20 cellular contexts compared by ENCODE assay signal in genomic region chr5:121380066-121380465, GRCh38.
DNase-seq lines count a peak whose midpoint lies in the region; ATAC-seq and TF ChIP-seq lines count a peak whose summit lies in the region.
"Had no signal": no experiment of that assay in that cellular context is flagged by ENCODE, and none has a peak within 500 bp of the region (broad histone marks: within the 10 kb centered on the region; RNA-seq: fewer than 3 reads in every experiment).

No MANE protein-coding gene starts in this region.

- ATAC-seq in DND-41 (ENCODE audit: insufficient read depth, low read depth) (no peak), SK-N-SH treated with all-trans-retinoic acid at 6 μM for 48 hours (0 out of 3 replicates have a peak, but pooled peaks have one; percentile 16), natural killer cell (no peak)
- ATAC-seq: A549; CD8-positive, alpha-beta T cell; GM12878 had no signal

- H4K20me1 ChIP-seq in DND-41 (ENCODE audit: insufficient read depth, low read length), result no peaks in the 10 kb centered on the region
- H4K20me1 ChIP-seq: BLaER1 treated with 17β-estradiol and CSF1 and Interleukin-3, amounts not matched to agents 10 nM and 100 nM had no signal

- H3K9me3 ChIP-seq in DND-41 (ENCODE audit: insufficient read depth, low read length, severe bottlenecking), result no peaks in the 10 kb centered on the region
- H3K9me3 ChIP-seq: A549; BLaER1 treated with 17β-estradiol and CSF1 and Interleukin-3, amounts not matched to agents 10 nM and 100 nM; Caco-2 had no signal

- H2AFZ ChIP-seq in DND-41 (ENCODE audit: low read depth, low read length), result 0 out of 2 replicates have a peak overlapping the region, but pooled peaks have one; percentile 41

- H3K4me1 Mint-ChIP-seq in natural killer cell, result no peaks in the 10 kb centered on the region
- no peaks in the 10 kb centered on the region for H3K4me1 Mint-ChIP-seq in type B pancreatic cell (ENCODE audit: unreplicated experiment)
- H3K4me1 Mint-ChIP-seq: B cell had no signal

- intact Hi-C loops in natural killer cell (cut with micrococcal nuclease), result no loop called here

- no peaks in the 10 kb centered on the region for H3K79me2 ChIP-seq in DND-41 (ENCODE audit: insufficient read depth, low read length)

- peaks cover 24% of the 10 kb centered on the region for H3K4me1 ChIP-seq in DND-41 (ENCODE audit: insufficient read depth, low read length)
- H3K4me1 ChIP-seq: Caco-2 had no signal

- H3K4me3 ChIP-seq in DND-41 (ENCODE audit: low read depth in 1 of 2, low read length in 2 of 2), result no peak overlapping the region
- H3K4me3 ChIP-seq: A549; BLaER1 treated with 17β-estradiol and CSF1 and Interleukin-3, amounts not matched to agents 10 nM and 100 nM; GM12878 had no signal

- DNase-seq in DND-41 (no peak), dermis microvascular lymphatic vessel endothelial cell (ENCODE audit: low read depth in 2 of 2) (peak; percentile 21 to 56), natural killer cell (no peak), activated gamma-delta T cell treated with Interleukin-2 at 50 U/mL for 16 hours (no peak), type B pancreatic cell (ENCODE audit: extremely low spot score, unreplicated experiment) (no peak)
- DNase-seq: AML-193; Caco-2; Calu3; CD4-positive, alpha-beta T cell; CD8-positive, alpha-beta T cell; DMS79 treated with DMSO at 0.1 percent for 48 hours; EL; GDM1 had no signal

- H3K27ac ChIP-seq in DND-41 (ENCODE audit: low read length), result no peak overlapping the region
- H3K27ac ChIP-seq: 22Rv1; A549; BLaER1 treated with 17β-estradiol and CSF1 and Interleukin-3, amounts not matched to agents 10 nM and 100 nM; C4-2B had no signal

- no peaks in the 10 kb centered on the region for H3K36me3 Mint-ChIP-seq in natural killer cell
- no peaks in the 10 kb centered on the region for H3K36me3 Mint-ChIP-seq in type B pancreatic cell
- H3K36me3 Mint-ChIP-seq: CD8-positive, alpha-beta T cell had no signal

- H3K4me2 ChIP-seq in DND-41 (ENCODE audit: insufficient read depth, low read length), result no peak overlapping the region
- H3K4me2 ChIP-seq: A549; BLaER1 treated with 17β-estradiol and CSF1 and Interleukin-3, amounts not matched to agents 10 nM and 100 nM had no signal

- H3K9ac ChIP-seq in DND-41 (ENCODE audit: low read depth, low read length), result no peak overlapping the region
- H3K9ac ChIP-seq: BLaER1 treated with 17β-estradiol and CSF1 and Interleukin-3, amounts not matched to agents 10 nM and 100 nM had no signal

- no peaks in the 10 kb centered on the region for H3K27me3 ChIP-seq in DND-41 (ENCODE audit: insufficient read depth, low read length, poor library complexity)
- H3K27me3 ChIP-seq: BLaER1 treated with 17β-estradiol and CSF1 and Interleukin-3, amounts not matched to agents 10 nM and 100 nM had no signal

- no peaks in the 10 kb centered on the region for H3K36me3 ChIP-seq in DND-41 (ENCODE audit: insufficient read depth, low read length)
- H3K36me3 ChIP-seq: BLaER1 treated with 17β-estradiol and CSF1 and Interleukin-3, amounts not matched to agents 10 nM and 100 nM had no signal

- H3K27ac Mint-ChIP-seq in natural killer cell (no peak overlapping the region), type B pancreatic cell (no peak overlapping the region)
- H3K27ac Mint-ChIP-seq: B cell; CD4-positive, alpha-beta T cell; CD8-positive, alpha-beta T cell had no signal

- no peak overlapping the region for H3K4me3 Mint-ChIP-seq in natural killer cell
- no peak overlapping the region for H3K4me3 Mint-ChIP-seq in type B pancreatic cell
- H3K4me3 Mint-ChIP-seq: B cell; CD4-positive, alpha-beta T cell; CD8-positive, alpha-beta T cell had no signal

- no peaks in the 10 kb centered on the region for H3K27me3 Mint-ChIP-seq in natural killer cell (ENCODE audit: low read depth in 2 of 2)
- H3K27me3 Mint-ChIP-seq in type B pancreatic cell, result no peaks in the 10 kb centered on the region
- H3K27me3 Mint-ChIP-seq: B cell; CD4-positive, alpha-beta T cell had no signal

- TF ChIP-seq CTCF in DND-41 (IDR thresholded peaks at IDR 0.05; ENCODE audit: borderline replicate concordance, extremely low read depth, low read length, poor library complexity, severe bottlenecking) (no peak), natural killer cell (IDR thresholded peaks at IDR 0.05) (no peak), type B pancreatic cell (conservative IDR thresholded peaks at IDR 0.05) (no peak)

- H3K9me3 Mint-ChIP-seq in natural killer cell, result peaks cover 7 to 11% of the 10 kb centered on the region in 2 donors
- no peaks in the 10 kb centered on the region for H3K9me3 Mint-ChIP-seq in type B pancreatic cell

TF ChIP-seq in SK-N-SH treated with all-trans-retinoic acid at 6 μM for 48 hours, 23 proteins besides CTCF, POLR2A, EP300 and RAD21:
- TF ChIP-seq POU6F1 (CRISPR knock-in tag; IDR thresholded peaks at IDR 0.05; ENCODE audit: borderline replicate concordance, low read depth) (no peak), OSR1 (CRISPR knock-in tag; IDR thresholded peaks at IDR 0.05) (no peak), ZFP30 (CRISPR knock-in tag; IDR thresholded peaks at IDR 0.05) (no peak), RARB (CRISPR knock-in tag; IDR thresholded peaks at IDR 0.05) (no peak), ZNF565 (CRISPR knock-in tag; conservative IDR thresholded peaks at IDR 0.05; ENCODE audit: low read depth) (no peak), TCF4 (CRISPR knock-in tag; IDR thresholded peaks at IDR 0.05; ENCODE audit: borderline replicate concordance) (no peak), PPARA (CRISPR knock-in tag; IDR thresholded peaks at IDR 0.05; ENCODE audit: borderline replicate concordance) (no peak)
- TF ChIP-seq, protein P1, sequence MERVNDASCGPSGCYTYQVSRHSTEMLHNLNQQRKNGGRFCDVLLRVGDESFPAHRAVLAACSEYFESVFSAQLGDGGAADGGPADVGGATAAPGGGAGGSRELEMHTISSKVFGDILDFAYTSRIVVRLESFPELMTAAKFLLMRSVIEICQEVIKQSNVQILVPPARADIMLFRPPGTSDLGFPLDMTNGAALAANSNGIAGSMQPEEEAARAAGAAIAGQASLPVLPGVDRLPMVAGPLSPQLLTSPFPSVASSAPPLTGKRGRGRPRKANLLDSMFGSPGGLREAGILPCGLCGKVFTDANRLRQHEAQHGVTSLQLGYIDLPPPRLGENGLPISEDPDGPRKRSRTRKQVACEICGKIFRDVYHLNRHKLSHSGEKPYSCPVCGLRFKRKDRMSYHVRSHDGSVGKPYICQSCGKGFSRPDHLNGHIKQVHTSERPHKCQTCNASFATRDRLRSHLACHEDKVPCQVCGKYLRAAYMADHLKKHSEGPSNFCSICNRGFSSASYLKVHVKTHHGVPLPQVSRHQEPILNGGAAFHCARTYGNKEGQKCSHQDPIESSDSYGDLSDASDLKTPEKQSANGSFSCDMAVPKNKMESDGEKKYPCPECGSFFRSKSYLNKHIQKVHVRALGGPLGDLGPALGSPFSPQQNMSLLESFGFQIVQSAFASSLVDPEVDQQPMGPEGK (CRISPR knock-in tag; IDR thresholded peaks at IDR 0.05; ENCODE audit: borderline replicate concordance), result no peak

Comparison
In these comparisons a context has a peak if more than half of its experiments do, and no peak if none do; other contexts are left out.
1. DNase-seq: peak in dermis microvascular lymphatic vessel endothelial cell (2 of 2); none in DND-41 (single experiment), natural killer cell (single experiment), activated gamma-delta T cell treated with Interleukin-2 at 50 U/mL for 16 hours (single experiment) and type B pancreatic cell (single experiment).